ENCODE assay signal across 1 cellular context in the genomic region with DNA sequence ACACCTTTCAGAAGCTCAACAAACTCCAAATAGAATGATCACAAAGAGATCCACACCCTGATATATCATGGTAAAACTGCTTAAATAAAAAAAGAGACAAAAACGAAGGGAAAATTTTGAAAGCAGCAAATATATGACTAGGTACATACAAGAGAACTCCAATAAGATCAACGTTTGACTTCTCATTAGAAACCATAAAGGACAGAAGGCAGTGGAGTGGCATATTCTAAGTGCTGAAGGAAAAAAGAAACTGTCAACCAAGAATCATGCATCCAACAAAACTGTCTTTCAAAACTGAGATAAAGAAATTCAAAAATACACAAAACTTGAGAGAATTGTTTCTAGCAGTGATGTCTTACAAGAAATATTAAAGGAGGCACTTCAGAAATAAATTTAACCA.
A peak's percentile ranks its signal among the peaks of the same experiment; 100 is the strongest.
TF ChIP-seq lines count a peak whose summit lies in the region.

No MANE protein-coding gene starts in this region.

TF ChIP-seq in K562, 482 proteins besides CTCF, POLR2A, EP300 and RAD21:
- peak in 1 of 2 experiments; percentile 99; a peak in 2 of 3 replicates for TF ChIP-seq CBX3 (IDR thresholded peaks at IDR 0.05; ENCODE audit: borderline replicate concordance in 1 of 2, low read length in 2 of 2)
- no peak for TF ChIP-seq RFX5 (IDR thresholded peaks at IDR 0.05; ENCODE audit: low read depth, low read length)
- no peak for TF ChIP-seq BRD9 (IDR thresholded peaks at IDR 0.05; ENCODE audit: low read depth, partially characterized antibody)
- TF ChIP-seq FUS (optimal IDR thresholded peaks at IDR 0.05; ENCODE audit: low read depth, low read length) = no peak
- TF ChIP-seq FOXM1 (IDR thresholded peaks at IDR 0.05; ENCODE audit: low read depth) = peak; percentile 44; the same call in 1 of the 2 replicates
- no peak for TF ChIP-seq FOXM1 (CRISPR knock-in tag; IDR thresholded peaks at IDR 0.05; ENCODE audit: low read depth)
- TF ChIP-seq ZEB2 (IDR thresholded peaks at IDR 0.05) = 0 out of 2 replicates have a peak, but pooled peaks have one; percentile 18
- TF ChIP-seq MIER1 (IDR thresholded peaks at IDR 0.05; ENCODE audit: low read depth) = peak; percentile 70; the same call in 1 of the 2 replicates
- TF ChIP-seq IFI16 (CRISPR knock-in tag; IDR thresholded peaks at IDR 0.05) = no peak
- TF ChIP-seq HDAC1 (IDR thresholded peaks at IDR 0.05) = peak in 1 of 2 experiments; percentile 87; a peak in 1 of 4 replicates
- TF ChIP-seq NBN (IDR thresholded peaks at IDR 0.05; ENCODE audit: low read depth) = 0 out of 2 replicates have a peak, but pooled peaks have one; percentile 66
- 0 out of 2 replicates have a peak, but pooled peaks have one; percentile 18 for TF ChIP-seq DPF2 (IDR thresholded peaks at IDR 0.05)
- TF ChIP-seq, protein P1, sequence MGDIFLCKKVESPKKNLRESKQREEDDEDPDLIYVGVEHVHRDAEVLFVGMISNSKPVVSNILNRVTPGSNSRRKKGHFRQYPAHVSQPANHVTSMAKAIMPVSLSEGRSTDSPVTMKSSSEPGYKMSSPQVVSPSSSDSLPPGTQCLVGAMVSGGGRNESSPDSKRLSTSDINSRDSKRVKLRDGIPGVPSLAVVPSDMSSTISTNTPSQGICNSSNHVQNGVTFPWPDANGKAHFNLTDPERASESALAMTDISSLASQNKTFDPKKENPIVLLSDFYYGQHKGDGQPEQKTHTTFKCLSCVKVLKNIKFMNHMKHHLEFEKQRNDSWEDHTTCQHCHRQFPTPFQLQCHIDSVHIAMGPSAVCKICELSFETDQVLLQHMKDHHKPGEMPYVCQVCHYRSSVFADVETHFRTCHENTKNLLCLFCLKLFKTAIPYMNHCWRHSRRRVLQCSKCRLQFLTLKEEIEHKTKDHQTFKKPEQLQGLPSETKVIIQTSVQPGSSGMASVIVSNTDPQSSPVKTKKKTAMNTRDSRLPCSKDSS (IDR thresholded peaks at IDR 0.05; ENCODE audit: low read depth, partially characterized antibody) = peak; percentile 95
- peak; percentile 9 to 80; a peak in 2 of 4 replicates for TF ChIP-seq TRIM24 (IDR thresholded peaks at IDR 0.05)
- 0 out of 4 replicates have a peak, but pooled peaks of 1 of the 2 experiments have one; percentile 35 for TF ChIP-seq ARNT (IDR thresholded peaks at IDR 0.05)
- TF ChIP-seq TRIM28 (IDR thresholded peaks at IDR 0.05) = peak; percentile 92
